Comparison of ENCODE assay signal across 1 cellular context in the genomic region with DNA sequence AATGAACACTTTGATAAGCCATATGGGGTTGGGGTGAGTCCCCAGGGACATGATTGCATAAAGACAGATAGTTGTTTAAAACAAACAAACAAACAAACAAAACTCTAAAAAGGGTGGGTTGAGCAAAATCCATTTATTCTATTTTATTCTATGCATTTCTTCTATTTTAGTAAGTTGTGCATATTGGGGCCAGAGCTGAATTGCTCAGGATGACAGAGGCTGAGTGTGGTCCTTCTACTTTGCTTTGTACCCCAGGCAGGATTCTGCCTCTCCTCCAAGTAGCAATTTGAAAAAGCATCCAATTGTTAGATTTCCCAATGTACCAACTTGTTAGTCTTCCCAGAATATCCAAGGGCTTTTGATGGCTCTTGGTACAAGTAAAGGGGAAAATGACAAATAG.
TF ChIP-seq lines count a peak whose summit lies in the region.

No MANE protein-coding gene starts in this region.

TF ChIP-seq in A549, 52 proteins besides CTCF, POLR2A, EP300 and RAD21 (continued from another document):
- TF ChIP-seq, protein P1, sequence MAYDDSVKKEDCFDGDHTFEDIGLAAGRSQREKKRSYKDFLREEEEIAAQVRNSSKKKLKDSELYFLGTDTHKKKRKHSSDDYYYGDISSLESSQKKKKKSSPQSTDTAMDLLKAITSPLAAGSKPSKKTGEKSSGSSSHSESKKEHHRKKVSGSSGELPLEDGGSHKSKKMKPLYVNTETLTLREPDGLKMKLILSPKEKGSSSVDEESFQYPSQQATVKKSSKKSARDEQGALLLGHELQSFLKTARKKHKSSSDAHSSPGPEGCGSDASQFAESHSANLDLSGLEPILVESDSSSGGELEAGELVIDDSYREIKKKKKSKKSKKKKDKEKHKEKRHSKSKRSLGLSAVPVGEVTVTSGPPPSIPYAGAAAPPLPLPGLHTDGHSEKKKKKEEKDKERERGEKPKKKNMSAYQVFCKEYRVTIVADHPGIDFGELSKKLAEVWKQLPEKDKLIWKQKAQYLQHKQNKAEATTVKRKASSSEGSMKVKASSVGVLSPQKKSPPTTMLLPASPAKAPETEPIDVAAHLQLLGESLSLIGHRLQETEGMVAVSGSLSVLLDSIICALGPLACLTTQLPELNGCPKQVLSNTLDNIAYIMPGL (CRISPR knock-in tag; IDR thresholded peaks at IDR 0.05; ENCODE audit: borderline replicate concordance) = no peak
- TF ChIP-seq HOXB13 (CRISPR knock-in tag; IDR thresholded peaks at IDR 0.05; ENCODE audit: low read depth) (no peak), HOXB5 (CRISPR knock-in tag; IDR thresholded peaks at IDR 0.05) (no peak), CBX8 (IDR thresholded peaks at IDR 0.05) (no peak), FOSL2 (IDR thresholded peaks at IDR 0.05) (no peak), FOSL2 (CRISPR knock-in tag; IDR thresholded peaks at IDR 0.05) (no peak), NFE2L2 (conservative IDR thresholded peaks at IDR 0.05; ENCODE audit: low read length) (no peak), HEYL (CRISPR knock-in tag; IDR thresholded peaks at IDR 0.05) (no peak)
